In genomic region chr1:113928950-113929749, GRCh38 we compare ENCODE assay signal across 8 cellular contexts. TPM values are rescaled to one million over a fixed set of nuclear protein-coding genes. Genes with fewer than 3 reads are reported as not detected.
DNase-seq lines count a peak whose midpoint lies in the region; ATAC-seq and TF ChIP-seq lines count a peak whose summit lies in the region.

HIPK1 (plus strand) TSS chr1:113929324.

- peaks cover 11% of the 10 kb centered on the region for H3K36me3 Mint-ChIP-seq in activated CD4-positive, alpha-beta memory T cell treated with anti-CD3 and anti-CD28 coated beads for 36 hours

- no peaks in the 10 kb centered on the region for H3K9me3 ChIP-seq in right lobe of liver

- peak within 1 kb of the TSS; percentile 65 to 94 (median 92) for H3K4me3 ChIP-seq in right lobe of liver

- intact Hi-C loops in activated CD4-positive, alpha-beta memory T cell treated with anti-CD3 and anti-CD28 coated beads for 36 hours (cut with micrococcal nuclease), result loop anchor here (1.0 kb wide), 2 partner anchors 24 to 117 kb away; partner anchors contain the start of genes DCLRE1B and RSBN1
- intact Hi-C loops in right lobe of liver (cut with DNase I), result no loop called here

- H3K4me1 ChIP-seq in right lobe of liver, result peaks cover 0 to 36% (median 18%) of the 10 kb centered on the region in 4 donors

- peaks cover 46% of the 10 kb centered on the region for H3K4me1 Mint-ChIP-seq in activated CD4-positive, alpha-beta memory T cell treated with anti-CD3 and anti-CD28 coated beads for 36 hours (ENCODE audit: low read depth)

- POLR2A ChIA-PET in activated CD4-positive, alpha-beta memory T cell treated with anti-CD3 and anti-CD28 coated beads for 36 hours (lab: Charles Lee), result interaction anchor here (1.0 to 4.1 kb wide), 15 partner anchors 11 to 171 kb away, joined by 3 to 137 read pairs (median 11); partner anchors contain the start of genes AP4B1, DCLRE1B and RSBN1

- TF ChIP-seq POLR2A in right lobe of liver (IDR thresholded peaks at IDR 0.05), result peak; percentile 57

- H3K9me3 Mint-ChIP-seq in activated CD4-positive, alpha-beta memory T cell treated with anti-CD3 and anti-CD28 coated beads for 36 hours, result no peaks in the 10 kb centered on the region

- H3K27ac ChIP-seq in right lobe of liver, result peak within 1 kb of the TSS; percentile 88 to 96 (median 92)

- DNase-seq in CD1c-positive myeloid dendritic cell (ENCODE audit: extremely low spot score), result peak; percentile 96
- peak; percentile 87 for DNase-seq in NCI-H774 (lab: John Stamatoyannopoulos, UW)
- DNase-seq in activated CD4-positive, alpha-beta memory T cell treated with anti-CD3 and anti-CD28 coated beads for 36 hours, result peak; percentile 95
- peak; percentile 68 to 92 for DNase-seq in dermis microvascular lymphatic vessel endothelial cell (ENCODE audit: low read depth in 2 of 2)
- DNase-seq in right lobe of liver, result peak; percentile 94 to 97 (median 97)
- peak; percentile 88 to 90 for DNase-seq in stimulated activated CD4-positive, alpha-beta T cell treated with anti-CD3 and anti-CD28 coated beads, Interleukin-4, amount 100 ng/mL, for 4 hours

- CTCF ChIA-PET in activated CD4-positive, alpha-beta memory T cell treated with anti-CD3 and anti-CD28 coated beads for 36 hours (lab: Charles Lee), result interaction anchor here (0.6 to 4.5 kb wide), 14 partner anchors 11 to 857 kb away, joined by 3 to 54 read pairs (median 4); partner anchors contain the start of genes AP4B1, DCLRE1B, LRIG2 and RSBN1

- H3K27ac Mint-ChIP-seq in activated CD4-positive, alpha-beta memory T cell treated with anti-CD3 and anti-CD28 coated beads for 36 hours, result peak within 1 kb of the TSS; percentile 99

- peak in 1 of 4 donors; percentile 34 for TF ChIP-seq CTCF in right lobe of liver (IDR thresholded peaks at IDR 0.05)

- ATAC-seq in GM19397 (IDR thresholded peaks at IDR 0.05; ENCODE audit: unreplicated experiment) (peak; percentile 70), HG03565 (IDR thresholded peaks at IDR 0.05; ENCODE audit: unreplicated experiment) (peak; percentile 58), right lobe of liver (peak; percentile 88 to 94 (median 92))

- no peaks in the 10 kb centered on the region for H3K27me3 ChIP-seq in right lobe of liver

- H3K36me3 ChIP-seq in right lobe of liver, result no peaks in the 10 kb centered on the region

- 0% methylated on average over 17 of the region's 60 CpGs for WGBS in right lobe of liver (ENCODE audit: insufficient coverage, low coverage, low lambda C conversion rate, missing lambda C conversion rate)

- H3K4me3 Mint-ChIP-seq in activated CD4-positive, alpha-beta memory T cell treated with anti-CD3 and anti-CD28 coated beads for 36 hours, result peak within 1 kb of the TSS; percentile 98

- H3K27me3 Mint-ChIP-seq in activated CD4-positive, alpha-beta memory T cell treated with anti-CD3 and anti-CD28 coated beads for 36 hours, result no peaks in the 10 kb centered on the region

RNA-seq across cellular contexts. Expression of gene HIPK1, which starts in this region (rescaled TPM):
- total RNA-seq in activated CD4-positive, alpha-beta memory T cell treated with anti-CD3 and anti-CD28 coated beads for 36 hours, result 10 to 100 TPM; 55.3 to 55.7 TPM
- 27.6 and 38.2 TPM in 2 replicates for total RNA-seq in dermis microvascular lymphatic vessel endothelial cell
- total RNA-seq in right lobe of liver, result 10 to 100 TPM; 19.0 to 29.6 (median 23.5) TPM

Comparison
In these comparisons a context has a peak if more than half of its experiments do, and no peak if none do; other contexts are left out.
1. Peak in every context shown above with its lines: DNase-seq, ATAC-seq, H3K4me3 ChIP-seq and H3K27ac ChIP-seq.